In genomic region chr2:216857131-216857550, GRCh38 we compare ENCODE assay signal across 14 cellular contexts. TPM values are rescaled to one million over a fixed set of nuclear protein-coding genes. Genes with fewer than 3 reads are reported as not detected.
DNase-seq lines count a peak whose midpoint lies in the region; ATAC-seq, FAIRE-seq and TF ChIP-seq lines count a peak whose summit lies in the region.
"Had no signal": no experiment of that assay in that cellular context is flagged by ENCODE, and none has a peak within 500 bp of the region (broad histone marks: within the 10 kb centered on the region; RNA-seq: fewer than 3 reads in every experiment).

No MANE protein-coding gene starts in this region.

- peak; percentile 62 for DNase-seq in AG08395 (ENCODE audit: low spot score)
- DNase-seq in GM04503 (ENCODE audit: low read depth): peak; percentile 9
- peak; percentile 22 for DNase-seq in activated T-helper 1 cell treated with anti-CD3 and anti-CD28 coated beads, Interleukin-12 subunit alpha, Interleukin-12 subunit beta, Interleukin-2, Interleukin-4 antibody, amounts not matched to agents 30 ng/mL and 10 ng/mL and 1 ng/mL, durations not matched to agents 14 hours and 24 hours and 36 hours (ENCODE audit: low spot score)
- DNase-seq in HepG2 (ENCODE audit: low spot score): no peak
- DNase-seq in substantia nigra (lab: John Stamatoyannopoulos, UW): no peak
- DNase-seq in retina: no peak
- no peak for DNase-seq in RPMI8226
- DNase-seq: DMS153, erythroblast, WERI-Rb-1 had no signal

- H3K4me1 Mint-ChIP-seq in activated T-helper 1 cell treated with anti-CD3 and anti-CD28 coated beads, Interleukin-12 subunit alpha, Interleukin-12 subunit beta, Interleukin-2, Interleukin-4 antibody, amounts not matched to agents 30 ng/mL and 10 ng/mL and 1 ng/mL, durations not matched to agents 14 hours and 24 hours and 36 hours (ENCODE audit: low read depth): peaks cover 52% of the 10 kb centered on the region

- TF ChIP-seq RAD21 in HepG2 (CRISPR knock-in tag; IDR thresholded peaks at IDR 0.05): no peak

- no peaks in the 10 kb centered on the region for H3K9me3 Mint-ChIP-seq in activated T-helper 1 cell treated with anti-CD3 and anti-CD28 coated beads, Interleukin-12 subunit alpha, Interleukin-12 subunit beta, Interleukin-2, Interleukin-4 antibody, amounts not matched to agents 30 ng/mL and 10 ng/mL and 1 ng/mL, durations not matched to agents 14 hours and 24 hours and 36 hours

- intact Hi-C loops in activated T-helper 1 cell treated with anti-CD3 and anti-CD28 coated beads, Interleukin-12 subunit alpha, Interleukin-12 subunit beta, Interleukin-2, Interleukin-4 antibody, amounts not matched to agents 30 ng/mL and 10 ng/mL and 1 ng/mL, durations not matched to agents 14 hours and 24 hours and 36 hours (cut with micrococcal nuclease): loop anchor here (5.0 to 10.0 kb wide), 3 partner anchors 80 to 308 kb away; no protein-coding TSS in a partner anchor
- intact Hi-C loops in HepG2 (cut with micrococcal nuclease; ENCODE audit: unreplicated experiment): no loop called here

- no peak overlapping the region for H3K4me3 ChIP-seq in HepG2 (replicated peaks in 1 of 3; ENCODE audit: insufficient read depth in 1 of 3, low read depth in 2 of 3, low read length in 3 of 3)
- H3K4me3 ChIP-seq: ascending aorta had no signal

- no peaks in the 10 kb centered on the region for H3K9me3 ChIP-seq in HepG2 (ENCODE audit: low read length)
- H3K9me3 ChIP-seq: ascending aorta had no signal

- TF ChIP-seq POLR2A in HepG2 (IDR thresholded peaks at IDR 0.05; ENCODE audit: insufficient read depth in 1 of 2, low read depth in 2 of 2, low read length in 2 of 2): no peak

- no peaks in the 10 kb centered on the region for H3K79me2 ChIP-seq in HepG2 (ENCODE audit: insufficient read depth, low read length)

- BruUV-seq in HepG2 (replicated peaks; lab: Mats Ljungman, UMichigan): no TSS peak

- H3K4me3 Mint-ChIP-seq in activated T-helper 1 cell treated with anti-CD3 and anti-CD28 coated beads, Interleukin-12 subunit alpha, Interleukin-12 subunit beta, Interleukin-2, Interleukin-4 antibody, amounts not matched to agents 30 ng/mL and 10 ng/mL and 1 ng/mL, durations not matched to agents 14 hours and 24 hours and 36 hours: no peak overlapping the region

- H3K27me3 Mint-ChIP-seq in activated T-helper 1 cell treated with anti-CD3 and anti-CD28 coated beads, Interleukin-12 subunit alpha, Interleukin-12 subunit beta, Interleukin-2, Interleukin-4 antibody, amounts not matched to agents 30 ng/mL and 10 ng/mL and 1 ng/mL, durations not matched to agents 14 hours and 24 hours and 36 hours (ENCODE audit: insufficient read depth): no peaks in the 10 kb centered on the region

- no peak overlapping the region for H2AFZ ChIP-seq in HepG2 (ENCODE audit: low read length)

- CTCF ChIA-PET in HepG2 (lab: Yijun Ruan, JAX; ENCODE audit: low intra/inter-chr PET ratio, low total read pairs): no interaction called here

- H4K20me1 ChIP-seq in HepG2 (ENCODE audit: insufficient read depth, low read length): no peaks in the 10 kb centered on the region

- H3K36me3 ChIP-seq in HepG2 (replicated peaks in 1 of 2; ENCODE audit: control insufficient read depth in 1 of 2, insufficient read depth in 2 of 2, low read length in 2 of 2): no peaks in the 10 kb centered on the region
- H3K36me3 ChIP-seq: ascending aorta, WERI-Rb-1 had no signal

- H3K4me1 ChIP-seq in HepG2 (ENCODE audit: insufficient read depth, low read length): peaks cover 39% of the 10 kb centered on the region
- H3K4me1 ChIP-seq: ascending aorta had no signal

- no peak for ATAC-seq in HepG2
- no peak for ATAC-seq in HG02970 (IDR thresholded peaks at IDR 0.05; ENCODE audit: low FRiP score, unreplicated experiment)
- ATAC-seq: HCT116 had no signal

- H3K36me3 Mint-ChIP-seq in activated T-helper 1 cell treated with anti-CD3 and anti-CD28 coated beads, Interleukin-12 subunit alpha, Interleukin-12 subunit beta, Interleukin-2, Interleukin-4 antibody, amounts not matched to agents 30 ng/mL and 10 ng/mL and 1 ng/mL, durations not matched to agents 14 hours and 24 hours and 36 hours (ENCODE audit: low read depth): peaks cover 6% of the 10 kb centered on the region

- no peak overlapping the region for H3K9ac ChIP-seq in HepG2 (ENCODE audit: insufficient read depth, low read depth, low read length)

- POLR2A ChIA-PET in HepG2 (lab: Yijun Ruan, JAX): no interaction called here

- no peak for TF ChIP-seq CTCF in HepG2 (CRISPR knock-in tag; IDR thresholded peaks at IDR 0.05)

- TF ChIP-seq EP300 in HepG2 (IDR thresholded peaks at IDR 0.05; ENCODE audit: low read depth in 2 of 2, low read length in 2 of 2) (no peak), HepG2 (CRISPR knock-in tag; IDR thresholded peaks at IDR 0.05; ENCODE audit: borderline replicate concordance) (no peak)

- H3K27ac ChIP-seq in HepG2 (ENCODE audit: extremely low read length, insufficient read depth, low read length) (no peak overlapping the region), substantia nigra (ENCODE audit: low read depth, low read length, poor library complexity, severe bottlenecking) (no peak overlapping the region)
- H3K27ac ChIP-seq: ascending aorta, WERI-Rb-1 had no signal

- H3K27ac Mint-ChIP-seq in activated T-helper 1 cell treated with anti-CD3 and anti-CD28 coated beads, Interleukin-12 subunit alpha, Interleukin-12 subunit beta, Interleukin-2, Interleukin-4 antibody, amounts not matched to agents 30 ng/mL and 10 ng/mL and 1 ng/mL, durations not matched to agents 14 hours and 24 hours and 36 hours: peak overlapping the region; percentile 34

- no peak overlapping the region for H3K4me2 ChIP-seq in HepG2 (ENCODE audit: low read depth, low read length)

- FAIRE-seq in HepG2 (lab: Jason Lieb, UNC): no peak

- WGBS in HepG2 (ENCODE audit: low lambda C conversion rate): 18% methylated on average over 2 of the region's 3 CpGs

- H3K27me3 ChIP-seq in HepG2 (ENCODE audit: control insufficient read depth in 1 of 2, insufficient read depth in 2 of 2, low read length in 2 of 2): peaks cover 0 to 1% of the 10 kb centered on the region in 2 experiments; a peak in 1 of 5 replicates
- H3K27me3 ChIP-seq: ascending aorta had no signal

- in situ Hi-C loops in HepG2 (cut with HindIII; ENCODE audit: extremely low pct_ligation_motif_present, low pct_unique_long_range_greater_than_20kb): no loop called here

TF ChIP-seq in HepG2, 621 proteins besides CTCF, POLR2A, EP300 and RAD21:
- TF ChIP-seq GPN1 (CRISPR knock-in tag; IDR thresholded peaks at IDR 0.05; ENCODE audit: borderline replicate concordance): no peak
- peak; percentile 52 for TF ChIP-seq MAFF (IDR thresholded peaks at IDR 0.05; ENCODE audit: low read depth, low read length)
- TF ChIP-seq ZNF350 (CRISPR knock-in tag; IDR thresholded peaks at IDR 0.05; ENCODE audit: borderline replicate concordance, low read depth): no peak
- peak; percentile 65 to 66 for TF ChIP-seq MAFK (conservative IDR thresholded peaks at IDR 0.05 in 1 of 2, IDR thresholded peaks at IDR 0.05 in 1 of 2; ENCODE audit: low read length in 2 of 2)
- 0 out of 2 replicates have a peak, but pooled peaks have one; percentile 7 for TF ChIP-seq FOSL2 (CRISPR knock-in tag; IDR thresholded peaks at IDR 0.05)

RNA-seq across cellular contexts. Expression of gene TNP1, which starts 2.7 kb away (rescaled TPM):
- not detected in 2 replicates for total RNA-seq in activated T-helper 1 cell treated with anti-CD3 and anti-CD28 coated beads, Interleukin-12 subunit alpha, Interleukin-12 subunit beta, Interleukin-2, Interleukin-4 antibody, amounts not matched to agents 30 ng/mL and 10 ng/mL and 1 ng/mL, durations not matched to agents 14 hours and 24 hours and 36 hours
- not detected in 2 replicates for total RNA-seq in HepG2 (2016; rRNA removed; fragmentation: Illumina TruSeq; extraction: Trizol)
- total RNA-seq in HepG2 (2016; cell fraction: cytosol; rRNA removed; fragmentation: Illumina TruSeq; extraction: Trizol; ENCODE audit: low read depth): not detected in 2 replicates
- total RNA-seq in HepG2 (2016; cell fraction: insoluble cytoplasmic fraction; rRNA removed; fragmentation: Illumina TruSeq; extraction: Trizol): not detected in 2 replicates
- total RNA-seq in HepG2 (2016; cell fraction: membrane; rRNA removed; fragmentation: Illumina TruSeq; extraction: Trizol): not detected in 2 replicates
- not detected in 2 replicates for total RNA-seq in HepG2 (2016; cell fraction: nucleus; rRNA removed; fragmentation: Illumina TruSeq; extraction: Trizol)
- polyA plus RNA-seq in HepG2 (2011; rRNA removed): not detected in 2 replicates
- polyA plus RNA-seq in HepG2 (2011; cell fraction: cytosol; rRNA removed): not detected in 2 replicates
- polyA plus RNA-seq in HepG2 (2011; cell fraction: nucleus; rRNA removed): not detected in 2 replicates
- not detected in 2 replicates for polyA plus RNA-seq in HepG2 (2012)
- polyA plus RNA-seq in HepG2 (2016; cell fraction: cytosol; fragmentation: Illumina TruSeq; extraction: Trizol; ENCODE audit: low read depth): 0.45 TPM in 1 of 2 replicates, not detected in the other
- polyA plus RNA-seq in HepG2 (2016; cell fraction: insoluble cytoplasmic fraction; fragmentation: Illumina TruSeq; extraction: Trizol; ENCODE audit: low read depth): not detected in 2 replicates
- polyA plus RNA-seq in HepG2 (2016; cell fraction: membrane; fragmentation: Illumina TruSeq; extraction: Trizol; ENCODE audit: low read depth): not detected in 2 replicates
- polyA plus RNA-seq in HepG2 (2016; cell fraction: nucleus; fragmentation: Illumina TruSeq; extraction: Trizol; ENCODE audit: insufficient read depth, low read depth): not detected in 2 replicates
- not detected in 2 replicates for polyA minus RNA-seq in HepG2 (2011; rRNA and poly(A)+ RNA removed; ENCODE audit: low replicate concordance)
- polyA minus RNA-seq in HepG2 (2011; cell fraction: cytosol; rRNA and poly(A)+ RNA removed): not detected in 2 replicates
- not detected in 2 replicates for polyA minus RNA-seq in HepG2 (2011; cell fraction: nucleus; rRNA and poly(A)+ RNA removed)
- total RNA-seq: ascending aorta, liver had no signal
- polyA plus RNA-seq: liver had no signal

Comparison
In these comparisons a context has a peak if more than half of its experiments do, and no peak if none do; other contexts are left out.
1. DNase-seq: peak in AG08395 (single experiment), GM04503 (single experiment) and activated T-helper 1 cell treated with anti-CD3 and anti-CD28 coated beads, Interleukin-12 subunit alpha, Interleukin-12 subunit beta, Interleukin-2, Interleukin-4 antibody, amounts not matched to agents 30 ng/mL and 10 ng/mL and 1 ng/mL, durations not matched to agents 14 hours and 24 hours and 36 hours (single experiment); none in HepG2 (single experiment), substantia nigra (0 of 49), retina (single experiment) and RPMI8226 (single experiment).